In the genomic region with DNA sequence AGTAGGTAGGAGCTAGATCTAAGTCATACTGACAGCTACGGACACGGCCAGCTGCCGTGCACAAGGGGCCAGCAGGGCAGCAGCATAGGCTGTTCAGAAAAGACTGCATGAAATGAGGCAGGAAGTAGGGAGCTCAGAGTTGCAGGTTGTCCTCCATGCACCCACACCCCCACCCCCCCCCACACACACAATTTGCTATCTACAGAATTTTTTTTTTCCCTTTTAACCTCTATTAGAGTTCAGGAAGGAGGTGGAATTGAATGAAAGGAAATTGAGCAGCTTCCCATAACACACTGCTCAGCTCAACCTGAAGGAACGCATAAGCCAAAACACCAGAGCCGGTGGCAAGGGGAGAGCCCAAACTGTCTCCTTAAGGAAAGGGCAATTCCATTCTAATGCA, we compare ENCODE assay signal across 19 cellular contexts.
"Had no signal": no experiment of that assay in that cellular context is flagged by ENCODE, and none has a peak within 500 bp of the region (broad histone marks: within the 10 kb centered on the region; RNA-seq: fewer than 3 reads in every experiment).

No MANE protein-coding gene starts in this region.

- DNase-seq: activated CD4-positive, alpha-beta memory T cell treated with anti-CD3 and anti-CD28 coated beads for 36 hours; activated CD4-positive, alpha-beta T cell treated with anti-CD3 and anti-CD28 coated beads for 36 hours; activated CD8-positive, alpha-beta memory T cell treated with anti-CD3 and anti-CD28 coated beads, Interleukin-2, amount 10 ng/mL, durations not matched to agents 7 days and 5 days; activated naive CD4-positive, alpha-beta T cell treated with anti-CD3 and anti-CD28 coated beads for 36 hours; activated naive CD8-positive, alpha-beta T cell treated with anti-CD3 and anti-CD28 coated beads, Interleukin-2, amount 50 U/mL, for 24 hours; activated T-cell treated with anti-CD3 and anti-CD28 coated beads, Interleukin-2, amount 50 U/mL, for 1 hour; esophagus squamous epithelium; lower lobe of right lung; spleen; stimulated activated CD4-positive, alpha-beta T cell treated with anti-CD3 and anti-CD28 coated beads, Interleukin-1b, Interleukin-23, amount 100 ng/mL, for 48 hours; stimulated activated naive CD8-positive, alpha-beta T cell treated with anti-CD3 and anti-CD28 coated beads, Interleukin-15, amount 100 ng/mL, for 72 hours; testis; upper lobe of right lung; WERI-Rb-1 had no signal

- H3K27ac ChIP-seq: lower lobe of right lung, neutrophil, spleen, testis, upper lobe of right lung, WERI-Rb-1 had no signal

- H3K27me3 ChIP-seq: esophagus squamous epithelium, neutrophil, spleen, testis, upper lobe of right lung had no signal

- H3K4me1 ChIP-seq: testis had no signal

- H3K4me3 ChIP-seq: esophagus squamous epithelium, lower lobe of right lung, spleen, testis, upper lobe of right lung had no signal

- ATAC-seq: activated CD4-positive, alpha-beta T cell treated with anti-CD3 and anti-CD28 coated beads for 36 hours; activated CD8-positive, alpha-beta memory T cell treated with anti-CD3 and anti-CD28 coated beads, Interleukin-2, amount 10 ng/mL, durations not matched to agents 7 days and 5 days; activated naive CD8-positive, alpha-beta T cell treated with anti-CD3 and anti-CD28 coated beads, Interleukin-2, amount 50 U/mL, for 24 hours; lower lobe of right lung; sciatic nerve; stimulated activated naive CD8-positive, alpha-beta T cell treated with anti-CD3 and anti-CD28 coated beads, Interleukin-15, amount 100 ng/mL, for 72 hours; upper lobe of right lung had no signal

- H3K9me3 ChIP-seq: esophagus squamous epithelium, lower lobe of right lung, neutrophil, testis, upper lobe of right lung had no signal

- H3K36me3 ChIP-seq: neutrophil, spleen, WERI-Rb-1 had no signal

- FAIRE-seq: astrocyte, bronchial epithelial cell, endometrium had no signal
